ENCODE assay signal across 21 cellular contexts in genomic region chr10:132644544-132645530, GRCh38.
DNase-seq lines count a peak whose midpoint lies in the region; ATAC-seq and TF ChIP-seq lines count a peak whose summit lies in the region.
"Had no signal": no experiment of that assay in that cellular context is flagged by ENCODE, and none has a peak within 500 bp of the region (broad histone marks: within the 10 kb centered on the region; RNA-seq: fewer than 3 reads in every experiment).

No MANE protein-coding gene starts in this region.

- no peak for TF ChIP-seq CTCF in right atrium auricular region (IDR thresholded peaks at IDR 0.05)
- no peak for TF ChIP-seq CTCF in esophagus muscularis mucosa (IDR thresholded peaks at IDR 0.05)
- TF ChIP-seq CTCF in omental fat pad (IDR thresholded peaks at IDR 0.05): no peak

- H3K9me3 ChIP-seq in right cardiac atrium (ENCODE audit: control insufficient read depth, low read length) (no peaks in the 10 kb centered on the region), right atrium auricular region (no peaks in the 10 kb centered on the region), esophagus muscularis mucosa (no peaks in the 10 kb centered on the region), aorta (ENCODE audit: control insufficient read depth, low read length) (no peaks in the 10 kb centered on the region)
- H3K9me3 ChIP-seq: tibial artery had no signal

- H3K4me1 ChIP-seq in right cardiac atrium (ENCODE audit: control insufficient read depth, insufficient read depth, low read length) (no peaks in the 10 kb centered on the region), right atrium auricular region (no peaks in the 10 kb centered on the region), esophagus muscularis mucosa (peaks cover 20 to 97% (median 89%) of the 10 kb centered on the region in 4 donors), aorta (ENCODE audit: control insufficient read depth in 1 of 2, insufficient read depth in 2 of 2, low read length in 2 of 2) (no peaks in the 10 kb centered on the region)

- H3K27me3 ChIP-seq in right cardiac atrium (ENCODE audit: control insufficient read depth, insufficient read depth): no peaks in the 10 kb centered on the region
- H3K27me3 ChIP-seq in right atrium auricular region: no peaks in the 10 kb centered on the region
- H3K27me3 ChIP-seq in esophagus muscularis mucosa: no peaks in the 10 kb centered on the region
- H3K27me3 ChIP-seq in aorta (ENCODE audit: control insufficient read depth in 1 of 2, insufficient read depth in 2 of 2, low read length in 1 of 2): no peaks in the 10 kb centered on the region
- no peaks in the 10 kb centered on the region for H3K27me3 ChIP-seq in H7 (ENCODE audit: control insufficient read depth, insufficient read depth, low read length)
- H3K27me3 ChIP-seq: tibial artery had no signal

- 92% methylated on average over 44 of the region's 44 CpGs for WGBS in right cardiac atrium
- WGBS in esophagus muscularis mucosa: 83% methylated on average over 37 of the region's 44 CpGs
- WGBS in aorta, 2 donors: 91% methylated on average over 44 of the region's 44 CpGs

- no peak for TF ChIP-seq EP300 in esophagus muscularis mucosa (IDR thresholded peaks at IDR 0.05)

- DNase-seq in right cardiac atrium (peak in 2 of 3 donors; percentile 4 to 48), right atrium auricular region (ENCODE audit: low spot score) (no peak), esophagus muscularis mucosa (ENCODE audit: extremely low spot score) (no peak), omental fat pad (ENCODE audit: low spot score) (peak; percentile 20), aorta (peak in 1 of 2 donors; percentile 58), H7 (no peak)
- DNase-seq in stimulated activated CD4-positive, alpha-beta T cell treated with anti-CD3 and anti-CD28 coated beads, Interleukin-15, amount 100 ng/mL, for 24 hours: no peak
- DNase-seq: activated naive CD4-positive, alpha-beta T cell treated with anti-CD3 and anti-CD28 coated beads for 36 hours; activated T-cell treated with anti-CD3 and anti-CD28 coated beads, Interleukin-2, amount 50 U/mL, for 24 hours; anterior cingulate cortex; hypothalamus; mesenchymal stem cell; naive B cell; NCI-H1092; NCI-H187 treated with DMSO at 0.1 percent for 48 hours; NCI-H748 treated with DMSO at 0.1 percent for 48 hours; SHP77 treated with DMSO at 0.1 percent for 48 hours; SW 1271 had no signal

- H3K4me3 ChIP-seq in right cardiac atrium (ENCODE audit: low read length): no peak overlapping the region
- H3K4me3 ChIP-seq in right atrium auricular region: no peak overlapping the region
- H3K4me3 ChIP-seq in esophagus muscularis mucosa: no peak overlapping the region
- no peak overlapping the region for H3K4me3 ChIP-seq in aorta (ENCODE audit: low read length in 2 of 2)
- H3K4me3 ChIP-seq in H7 (ENCODE audit: insufficient read depth, low read depth, low read length): no peak overlapping the region
- H3K4me3 ChIP-seq: tibial artery had no signal

- intact Hi-C loops in right cardiac atrium (cut with DNase I): loop anchor here in 2 of 4 donors (10.0 kb wide), 2 partner anchors 250 to 260 kb away; partner anchors contain the start of gene PWWP2B (in 1 of the 2)
- intact Hi-C loops in esophagus muscularis mucosa (cut with DNase I): loop anchor here (10.0 kb wide), 1 partner anchor 260 kb away; no protein-coding TSS in a partner anchor
- intact Hi-C loops in aorta (cut with DNase I): no loop called here

- peak in 1 of 2 donors; percentile 20 for ATAC-seq in right cardiac atrium
- no peak for ATAC-seq in omental fat pad (ENCODE audit: low FRiP score)
- ATAC-seq in aorta (ENCODE audit: low FRiP score): peak; percentile 24
- ATAC-seq in HG02852 (IDR thresholded peaks at IDR 0.05; ENCODE audit: unreplicated experiment): no peak

- H3K27ac ChIP-seq in right cardiac atrium (ENCODE audit: low read length) (no peak overlapping the region), right atrium auricular region (no peak overlapping the region), esophagus muscularis mucosa (replicated peaks in 1 of 4) (peak overlapping the region; percentile 60 to 98 (median 95)), aorta (ENCODE audit: low read depth in 1 of 2, low read length in 2 of 2) (no peak overlapping the region)
- H3K27ac ChIP-seq: epithelial cell of prostate, tibial artery had no signal

- no peak for TF ChIP-seq POLR2A in esophagus muscularis mucosa (IDR thresholded peaks at IDR 0.05; ENCODE audit: low read depth)

- H3K36me3 ChIP-seq in right atrium auricular region (no peaks in the 10 kb centered on the region), esophagus muscularis mucosa (peaks cover 0 to 22% (median 12%) of the 10 kb centered on the region in 4 donors), aorta (ENCODE audit: control insufficient read depth in 1 of 2, insufficient read depth in 2 of 2, low read length in 1 of 2) (no peaks in the 10 kb centered on the region), H7 (replicated peaks; ENCODE audit: control insufficient read depth, insufficient read depth, low read length) (no peaks in the 10 kb centered on the region)

Comparison
In these comparisons a context has a peak if more than half of its experiments do, and no peak if none do; other contexts are left out.
1. DNase-seq: peak in right cardiac atrium (2 of 3) and omental fat pad (single experiment); none in right atrium auricular region (single experiment), esophagus muscularis mucosa (single experiment), stimulated activated CD4-positive, alpha-beta T cell treated with anti-CD3 and anti-CD28 coated beads, Interleukin-15, amount 100 ng/mL, for 24 hours (single experiment) and H7 (single experiment).
2. H3K27ac ChIP-seq: peak in esophagus muscularis mucosa (4 of 4); none in right cardiac atrium (single experiment), right atrium auricular region (0 of 2) and aorta (0 of 2).